1 cellular context compared by ENCODE assay signal in genomic region chr16:83402969-83403368, GRCh38.
TF ChIP-seq lines count a peak whose summit lies in the region.

No MANE protein-coding gene starts in this region.

TF ChIP-seq in IMR-90, 13 proteins besides CTCF, POLR2A, EP300 and RAD21 (continued from another document):
- TF ChIP-seq, protein P1, sequence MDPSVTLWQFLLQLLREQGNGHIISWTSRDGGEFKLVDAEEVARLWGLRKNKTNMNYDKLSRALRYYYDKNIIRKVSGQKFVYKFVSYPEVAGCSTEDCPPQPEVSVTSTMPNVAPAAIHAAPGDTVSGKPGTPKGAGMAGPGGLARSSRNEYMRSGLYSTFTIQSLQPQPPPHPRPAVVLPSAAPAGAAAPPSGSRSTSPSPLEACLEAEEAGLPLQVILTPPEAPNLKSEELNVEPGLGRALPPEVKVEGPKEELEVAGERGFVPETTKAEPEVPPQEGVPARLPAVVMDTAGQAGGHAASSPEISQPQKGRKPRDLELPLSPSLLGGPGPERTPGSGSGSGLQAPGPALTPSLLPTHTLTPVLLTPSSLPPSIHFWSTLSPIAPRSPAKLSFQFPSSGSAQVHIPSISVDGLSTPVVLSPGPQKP (IDR thresholded peaks at IDR 0.05; ENCODE audit: borderline replicate concordance, low read depth, low read length): no peak
- no peak for TF ChIP-seq CHD1 (IDR thresholded peaks at IDR 0.05; ENCODE audit: low read depth, low read length)
